Comparison of ENCODE assay signal across 1 cellular context in the genomic region with DNA sequence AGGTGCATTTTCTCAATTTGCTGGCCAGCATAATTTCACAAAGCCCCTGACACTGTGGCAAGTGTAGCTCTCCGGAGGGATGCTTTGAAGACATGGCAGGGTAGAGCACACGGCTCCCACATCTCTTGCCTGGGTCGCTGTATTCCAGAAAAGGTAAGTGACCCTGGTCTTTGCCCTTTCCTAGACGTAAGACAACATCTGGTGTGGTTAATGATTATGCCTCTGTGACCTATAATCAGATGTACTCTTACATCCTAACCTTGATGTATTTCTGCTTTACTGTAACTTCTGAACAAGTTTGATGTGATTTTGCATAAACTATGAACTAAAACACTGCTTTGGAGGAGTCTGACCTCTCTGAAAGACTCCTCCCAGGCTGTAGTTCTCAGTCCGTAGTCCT.
A peak's percentile ranks its signal among the peaks of the same experiment; 100 is the strongest.
TF ChIP-seq lines count a peak whose summit lies in the region.

No MANE protein-coding gene starts in this region.

TF ChIP-seq in HepG2, 621 proteins besides CTCF, POLR2A, EP300 and RAD21 (continued from another document and continues in another):
- TF ChIP-seq, protein P1, sequence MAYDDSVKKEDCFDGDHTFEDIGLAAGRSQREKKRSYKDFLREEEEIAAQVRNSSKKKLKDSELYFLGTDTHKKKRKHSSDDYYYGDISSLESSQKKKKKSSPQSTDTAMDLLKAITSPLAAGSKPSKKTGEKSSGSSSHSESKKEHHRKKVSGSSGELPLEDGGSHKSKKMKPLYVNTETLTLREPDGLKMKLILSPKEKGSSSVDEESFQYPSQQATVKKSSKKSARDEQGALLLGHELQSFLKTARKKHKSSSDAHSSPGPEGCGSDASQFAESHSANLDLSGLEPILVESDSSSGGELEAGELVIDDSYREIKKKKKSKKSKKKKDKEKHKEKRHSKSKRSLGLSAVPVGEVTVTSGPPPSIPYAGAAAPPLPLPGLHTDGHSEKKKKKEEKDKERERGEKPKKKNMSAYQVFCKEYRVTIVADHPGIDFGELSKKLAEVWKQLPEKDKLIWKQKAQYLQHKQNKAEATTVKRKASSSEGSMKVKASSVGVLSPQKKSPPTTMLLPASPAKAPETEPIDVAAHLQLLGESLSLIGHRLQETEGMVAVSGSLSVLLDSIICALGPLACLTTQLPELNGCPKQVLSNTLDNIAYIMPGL (CRISPR knock-in tag; IDR thresholded peaks at IDR 0.05; ENCODE audit: borderline replicate concordance in 1 of 2, low read depth in 1 of 2): no peak
- TF ChIP-seq PAWR (CRISPR knock-in tag; IDR thresholded peaks at IDR 0.05; ENCODE audit: borderline replicate concordance) (no peak), HOXA3 (CRISPR knock-in tag; IDR thresholded peaks at IDR 0.05) (peak; percentile 63; the same call in 1 of the 2 replicates), KLF12 (CRISPR knock-in tag; IDR thresholded peaks at IDR 0.05; ENCODE audit: borderline replicate concordance) (no peak), ZNF557 (CRISPR knock-in tag; IDR thresholded peaks at IDR 0.05) (no peak), ZNF616 (CRISPR knock-in tag; IDR thresholded peaks at IDR 0.05; ENCODE audit: low read depth) (no peak), RARA (CRISPR knock-in tag; IDR thresholded peaks at IDR 0.05) (peak; percentile 95), YEATS4 (CRISPR knock-in tag; IDR thresholded peaks at IDR 0.05; ENCODE audit: borderline replicate concordance) (no peak; the same call in 1 of the 2 replicates), KLF11 (CRISPR knock-in tag; IDR thresholded peaks at IDR 0.05) (no peak), PPARG (CRISPR knock-in tag; conservative IDR thresholded peaks at IDR 0.05) (peak; percentile 84; the same call in 1 of the 2 replicates), ZNF766 (CRISPR knock-in tag; IDR thresholded peaks at IDR 0.05; ENCODE audit: borderline replicate concordance) (0 out of 2 replicates have a peak, but pooled peaks have one; percentile 33), ZNF878 (CRISPR knock-in tag; IDR thresholded peaks at IDR 0.05) (0 out of 2 replicates have a peak, but pooled peaks have one; percentile 34), ELF3 (CRISPR knock-in tag; IDR thresholded peaks at IDR 0.05) (peak; percentile 75), MAFF (IDR thresholded peaks at IDR 0.05; ENCODE audit: low read depth, low read length) (no peak), EEA1 (CRISPR knock-in tag; IDR thresholded peaks at IDR 0.05; ENCODE audit: borderline replicate concordance) (no peak), ZNF260 (CRISPR knock-in tag; IDR thresholded peaks at IDR 0.05; ENCODE audit: borderline replicate concordance, low read depth) (no peak), ZNF296 (CRISPR knock-in tag; conservative IDR thresholded peaks at IDR 0.05) (no peak), TAF1 (CRISPR knock-in tag; IDR thresholded peaks at IDR 0.05) (no peak), FOXJ3 (CRISPR knock-in tag; IDR thresholded peaks at IDR 0.05; ENCODE audit: borderline replicate concordance) (peak; percentile 87; the same call in 1 of the 2 replicates), ZFP1 (CRISPR knock-in tag; IDR thresholded peaks at IDR 0.05) (no peak), SOX5 (CRISPR knock-in tag; IDR thresholded peaks at IDR 0.05; ENCODE audit: borderline replicate concordance) (peak; percentile 75), DPF2 (CRISPR knock-in tag; IDR thresholded peaks at IDR 0.05; ENCODE audit: borderline replicate concordance, low read depth) (peak; percentile 17; the same call in 1 of the 2 replicates), ZNF136 (CRISPR knock-in tag; IDR thresholded peaks at IDR 0.05; ENCODE audit: low read depth) (no peak), ONECUT2 (CRISPR knock-in tag; IDR thresholded peaks at IDR 0.05) (peak; percentile 12; the same call in 1 of the 2 replicates), KDM4B (CRISPR knock-in tag; IDR thresholded peaks at IDR 0.05) (peak; percentile 32; the same call in 1 of the 2 replicates), KDM5B (CRISPR knock-in tag; IDR thresholded peaks at IDR 0.05; ENCODE audit: borderline replicate concordance) (no peak), KAT8 (CRISPR knock-in tag; IDR thresholded peaks at IDR 0.05) (peak; percentile 42), MIXL1 (CRISPR knock-in tag; IDR thresholded peaks at IDR 0.05) (peak; percentile 86), TRIM24 (CRISPR knock-in tag; IDR thresholded peaks at IDR 0.05) (no peak), NR2F6 (IDR thresholded peaks at IDR 0.05) (peak; percentile 88), NR2F6 (CRISPR knock-in tag; IDR thresholded peaks at IDR 0.05) (peak; percentile 93), ZSCAN30 (CRISPR knock-in tag; IDR thresholded peaks at IDR 0.05) (no peak), HOXA5 (CRISPR knock-in tag; IDR thresholded peaks at IDR 0.05) (no peak)
- TF ChIP-seq, protein P2, sequence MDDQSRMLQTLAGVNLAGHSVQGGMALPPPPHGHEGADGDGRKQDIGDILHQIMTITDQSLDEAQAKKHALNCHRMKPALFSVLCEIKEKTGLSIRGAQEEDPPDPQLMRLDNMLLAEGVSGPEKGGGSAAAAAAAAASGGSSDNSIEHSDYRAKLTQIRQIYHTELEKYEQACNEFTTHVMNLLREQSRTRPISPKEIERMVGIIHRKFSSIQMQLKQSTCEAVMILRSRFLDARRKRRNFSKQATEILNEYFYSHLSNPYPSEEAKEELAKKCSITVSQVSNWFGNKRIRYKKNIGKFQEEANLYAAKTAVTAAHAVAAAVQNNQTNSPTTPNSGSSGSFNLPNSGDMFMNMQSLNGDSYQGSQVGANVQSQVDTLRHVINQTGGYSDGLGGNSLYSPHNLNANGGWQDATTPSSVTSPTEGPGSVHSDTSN (CRISPR knock-in tag; IDR thresholded peaks at IDR 0.05; ENCODE audit: borderline replicate concordance): no peak
- TF ChIP-seq, protein P3, sequence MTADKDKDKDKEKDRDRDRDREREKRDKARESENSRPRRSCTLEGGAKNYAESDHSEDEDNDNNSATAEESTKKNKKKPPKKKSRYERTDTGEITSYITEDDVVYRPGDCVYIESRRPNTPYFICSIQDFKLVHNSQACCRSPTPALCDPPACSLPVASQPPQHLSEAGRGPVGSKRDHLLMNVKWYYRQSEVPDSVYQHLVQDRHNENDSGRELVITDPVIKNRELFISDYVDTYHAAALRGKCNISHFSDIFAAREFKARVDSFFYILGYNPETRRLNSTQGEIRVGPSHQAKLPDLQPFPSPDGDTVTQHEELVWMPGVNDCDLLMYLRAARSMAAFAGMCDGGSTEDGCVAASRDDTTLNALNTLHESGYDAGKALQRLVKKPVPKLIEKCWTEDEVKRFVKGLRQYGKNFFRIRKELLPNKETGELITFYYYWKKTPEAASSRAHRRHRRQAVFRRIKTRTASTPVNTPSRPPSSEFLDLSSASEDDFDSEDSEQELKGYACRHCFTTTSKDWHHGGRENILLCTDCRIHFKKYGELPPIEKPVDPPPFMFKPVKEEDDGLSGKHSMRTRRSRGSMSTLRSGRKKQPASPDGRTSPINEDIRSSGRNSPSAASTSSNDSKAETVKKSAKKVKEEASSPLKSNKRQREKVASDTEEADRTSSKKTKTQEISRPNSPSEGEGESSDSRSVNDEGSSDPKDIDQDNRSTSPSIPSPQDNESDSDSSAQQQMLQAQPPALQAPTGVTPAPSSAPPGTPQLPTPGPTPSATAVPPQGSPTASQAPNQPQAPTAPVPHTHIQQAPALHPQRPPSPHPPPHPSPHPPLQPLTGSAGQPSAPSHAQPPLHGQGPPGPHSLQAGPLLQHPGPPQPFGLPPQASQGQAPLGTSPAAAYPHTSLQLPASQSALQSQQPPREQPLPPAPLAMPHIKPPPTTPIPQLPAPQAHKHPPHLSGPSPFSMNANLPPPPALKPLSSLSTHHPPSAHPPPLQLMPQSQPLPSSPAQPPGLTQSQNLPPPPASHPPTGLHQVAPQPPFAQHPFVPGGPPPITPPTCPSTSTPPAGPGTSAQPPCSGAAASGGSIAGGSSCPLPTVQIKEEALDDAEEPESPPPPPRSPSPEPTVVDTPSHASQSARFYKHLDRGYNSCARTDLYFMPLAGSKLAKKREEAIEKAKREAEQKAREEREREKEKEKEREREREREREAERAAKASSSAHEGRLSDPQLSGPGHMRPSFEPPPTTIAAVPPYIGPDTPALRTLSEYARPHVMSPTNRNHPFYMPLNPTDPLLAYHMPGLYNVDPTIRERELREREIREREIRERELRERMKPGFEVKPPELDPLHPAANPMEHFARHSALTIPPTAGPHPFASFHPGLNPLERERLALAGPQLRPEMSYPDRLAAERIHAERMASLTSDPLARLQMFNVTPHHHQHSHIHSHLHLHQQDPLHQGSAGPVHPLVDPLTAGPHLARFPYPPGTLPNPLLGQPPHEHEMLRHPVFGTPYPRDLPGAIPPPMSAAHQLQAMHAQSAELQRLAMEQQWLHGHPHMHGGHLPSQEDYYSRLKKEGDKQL (CRISPR knock-in tag; IDR thresholded peaks at IDR 0.05; ENCODE audit: low read depth): no peak
- TF ChIP-seq, protein P4, sequence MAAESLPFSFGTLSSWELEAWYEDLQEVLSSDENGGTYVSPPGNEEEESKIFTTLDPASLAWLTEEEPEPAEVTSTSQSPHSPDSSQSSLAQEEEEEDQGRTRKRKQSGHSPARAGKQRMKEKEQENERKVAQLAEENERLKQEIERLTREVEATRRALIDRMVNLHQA (CRISPR knock-in tag; IDR thresholded peaks at IDR 0.05): no peak
- TF ChIP-seq, protein P5, sequence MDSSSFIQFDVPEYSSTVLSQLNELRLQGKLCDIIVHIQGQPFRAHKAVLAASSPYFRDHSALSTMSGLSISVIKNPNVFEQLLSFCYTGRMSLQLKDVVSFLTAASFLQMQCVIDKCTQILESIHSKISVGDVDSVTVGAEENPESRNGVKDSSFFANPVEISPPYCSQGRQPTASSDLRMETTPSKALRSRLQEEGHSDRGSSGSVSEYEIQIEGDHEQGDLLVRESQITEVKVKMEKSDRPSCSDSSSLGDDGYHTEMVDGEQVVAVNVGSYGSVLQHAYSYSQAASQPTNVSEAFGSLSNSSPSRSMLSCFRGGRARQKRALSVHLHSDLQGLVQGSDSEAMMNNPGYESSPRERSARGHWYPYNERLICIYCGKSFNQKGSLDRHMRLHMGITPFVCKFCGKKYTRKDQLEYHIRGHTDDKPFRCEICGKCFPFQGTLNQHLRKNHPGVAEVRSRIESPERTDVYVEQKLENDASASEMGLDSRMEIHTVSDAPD (CRISPR knock-in tag; IDR thresholded peaks at IDR 0.05): no peak
- TF ChIP-seq, protein P6, sequence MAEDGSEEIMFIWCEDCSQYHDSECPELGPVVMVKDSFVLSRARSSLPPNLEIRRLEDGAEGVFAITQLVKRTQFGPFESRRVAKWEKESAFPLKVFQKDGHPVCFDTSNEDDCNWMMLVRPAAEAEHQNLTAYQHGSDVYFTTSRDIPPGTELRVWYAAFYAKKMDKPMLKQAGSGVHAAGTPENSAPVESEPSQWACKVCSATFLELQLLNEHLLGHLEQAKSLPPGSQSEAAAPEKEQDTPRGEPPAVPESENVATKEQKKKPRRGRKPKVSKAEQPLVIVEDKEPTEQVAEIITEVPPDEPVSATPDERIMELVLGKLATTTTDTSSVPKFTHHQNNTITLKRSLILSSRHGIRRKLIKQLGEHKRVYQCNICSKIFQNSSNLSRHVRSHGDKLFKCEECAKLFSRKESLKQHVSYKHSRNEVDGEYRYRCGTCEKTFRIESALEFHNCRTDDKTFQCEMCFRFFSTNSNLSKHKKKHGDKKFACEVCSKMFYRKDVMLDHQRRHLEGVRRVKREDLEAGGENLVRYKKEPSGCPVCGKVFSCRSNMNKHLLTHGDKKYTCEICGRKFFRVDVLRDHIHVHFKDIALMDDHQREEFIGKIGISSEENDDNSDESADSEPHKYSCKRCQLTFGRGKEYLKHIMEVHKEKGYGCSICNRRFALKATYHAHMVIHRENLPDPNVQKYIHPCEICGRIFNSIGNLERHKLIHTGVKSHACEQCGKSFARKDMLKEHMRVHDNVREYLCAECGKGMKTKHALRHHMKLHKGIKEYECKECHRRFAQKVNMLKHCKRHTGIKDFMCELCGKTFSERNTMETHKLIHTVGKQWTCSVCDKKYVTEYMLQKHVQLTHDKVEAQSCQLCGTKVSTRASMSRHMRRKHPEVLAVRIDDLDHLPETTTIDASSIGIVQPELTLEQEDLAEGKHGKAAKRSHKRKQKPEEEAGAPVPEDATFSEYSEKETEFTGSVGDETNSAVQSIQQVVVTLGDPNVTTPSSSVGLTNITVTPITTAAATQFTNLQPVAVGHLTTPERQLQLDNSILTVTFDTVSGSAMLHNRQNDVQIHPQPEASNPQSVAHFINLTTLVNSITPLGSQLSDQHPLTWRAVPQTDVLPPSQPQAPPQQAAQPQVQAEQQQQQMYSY (CRISPR knock-in tag; IDR thresholded peaks at IDR 0.05): peak; percentile 90
- TF ChIP-seq, protein P7, sequence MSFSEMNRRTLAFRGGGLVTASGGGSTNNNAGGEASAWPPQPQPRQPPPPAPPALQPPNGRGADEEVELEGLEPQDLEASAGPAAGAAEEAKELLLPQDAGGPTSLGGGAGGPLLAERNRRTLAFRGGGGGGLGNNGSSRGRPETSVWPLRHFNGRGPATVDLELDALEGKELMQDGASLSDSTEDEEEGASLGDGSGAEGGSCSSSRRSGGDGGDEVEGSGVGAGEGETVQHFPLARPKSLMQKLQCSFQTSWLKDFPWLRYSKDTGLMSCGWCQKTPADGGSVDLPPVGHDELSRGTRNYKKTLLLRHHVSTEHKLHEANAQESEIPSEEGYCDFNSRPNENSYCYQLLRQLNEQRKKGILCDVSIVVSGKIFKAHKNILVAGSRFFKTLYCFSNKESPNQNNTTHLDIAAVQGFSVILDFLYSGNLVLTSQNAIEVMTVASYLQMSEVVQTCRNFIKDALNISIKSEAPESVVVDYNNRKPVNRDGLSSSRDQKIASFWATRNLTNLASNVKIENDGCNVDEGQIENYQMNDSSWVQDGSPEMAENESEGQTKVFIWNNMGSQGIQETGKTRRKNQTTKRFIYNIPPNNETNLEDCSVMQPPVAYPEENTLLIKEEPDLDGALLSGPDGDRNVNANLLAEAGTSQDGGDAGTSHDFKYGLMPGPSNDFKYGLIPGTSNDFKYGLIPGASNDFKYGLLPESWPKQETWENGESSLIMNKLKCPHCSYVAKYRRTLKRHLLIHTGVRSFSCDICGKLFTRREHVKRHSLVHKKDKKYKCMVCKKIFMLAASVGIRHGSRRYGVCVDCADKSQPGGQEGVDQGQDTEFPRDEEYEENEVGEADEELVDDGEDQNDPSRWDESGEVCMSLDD (CRISPR knock-in tag; IDR thresholded peaks at IDR 0.05; ENCODE audit: borderline replicate concordance): no peak
- TF ChIP-seq, protein P8, sequence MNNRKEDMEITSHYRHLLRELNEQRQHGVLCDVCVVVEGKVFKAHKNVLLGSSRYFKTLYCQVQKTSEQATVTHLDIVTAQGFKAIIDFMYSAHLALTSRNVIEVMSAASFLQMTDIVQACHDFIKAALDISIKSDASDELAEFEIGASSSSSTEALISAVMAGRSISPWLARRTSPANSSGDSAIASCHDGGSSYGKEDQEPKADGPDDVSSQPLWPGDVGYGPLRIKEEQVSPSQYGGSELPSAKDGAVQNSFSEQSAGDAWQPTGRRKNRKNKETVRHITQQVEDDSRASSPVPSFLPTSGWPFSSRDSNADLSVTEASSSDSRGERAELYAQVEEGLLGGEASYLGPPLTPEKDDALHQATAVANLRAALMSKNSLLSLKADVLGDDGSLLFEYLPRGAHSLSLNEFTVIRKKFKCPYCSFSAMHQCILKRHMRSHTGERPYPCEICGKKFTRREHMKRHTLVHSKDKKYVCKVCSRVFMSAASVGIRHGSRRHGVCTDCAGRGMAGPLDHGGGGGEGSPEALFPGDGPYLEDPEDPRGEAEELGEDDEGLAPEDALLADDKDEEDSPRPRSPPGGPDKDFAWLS (CRISPR knock-in tag; IDR thresholded peaks at IDR 0.05; ENCODE audit: borderline replicate concordance): no peak
- TF ChIP-seq, protein P9, sequence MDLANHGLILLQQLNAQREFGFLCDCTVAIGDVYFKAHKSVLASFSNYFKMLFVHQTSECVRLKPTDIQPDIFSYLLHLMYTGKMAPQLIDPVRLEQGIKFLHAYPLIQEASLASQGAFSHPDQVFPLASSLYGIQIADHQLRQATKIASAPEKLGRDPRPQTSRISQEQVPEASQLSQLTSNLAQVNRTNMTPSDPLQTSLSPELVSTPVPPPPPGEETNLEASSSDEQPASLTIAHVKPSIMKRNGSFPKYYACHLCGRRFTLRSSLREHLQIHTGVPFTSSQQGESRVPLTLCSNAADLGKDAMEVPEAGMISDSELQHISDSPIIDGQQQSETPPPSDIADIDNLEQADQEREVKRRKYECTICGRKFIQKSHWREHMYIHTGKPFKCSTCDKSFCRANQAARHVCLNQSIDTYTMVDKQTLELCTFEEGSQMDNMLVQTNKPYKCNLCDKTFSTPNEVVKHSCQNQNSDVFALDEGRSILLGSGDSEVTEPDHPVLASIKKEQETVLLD (CRISPR knock-in tag; IDR thresholded peaks at IDR 0.05; ENCODE audit: low read depth): no peak
